In genomic region chr1:9721606-9722377, GRCh38 we compare ENCODE assay signal across 8 cellular contexts.
DNase-seq lines count a peak whose midpoint lies in the region; ATAC-seq and TF ChIP-seq lines count a peak whose summit lies in the region.

No MANE protein-coding gene starts in this region.

- no TSS peak for BruUV-seq in Caco-2 (replicated peaks; lab: Mats Ljungman, UMichigan)

- peak overlapping the region; percentile 73 for H2BK12ac ChIP-seq in neuronal stem cell (ENCODE audit: low read length)

- no peak overlapping the region for H3K4me3 Mint-ChIP-seq in Caco-2 (ENCODE audit: unreplicated experiment)
- no peak overlapping the region for H3K4me3 Mint-ChIP-seq in activated CD4-positive, alpha-beta memory T cell treated with anti-CD3 and anti-CD28 coated beads for 36 hours

- WGBS in neuronal stem cell (ENCODE audit: extremely low coverage in 2 of 2, insufficient read length in 2 of 2, insufficient replicate concordance in 1 of 2), 2 donors = no CpG with 5 or more reads among the region's 29 CpGs

- peak overlapping the region; percentile 97 for H4K91ac ChIP-seq in neuronal stem cell (ENCODE audit: low read depth, low read length, poor library complexity)

- peak overlapping the region; percentile 95 for H2AK5ac ChIP-seq in neuronal stem cell (ENCODE audit: low read depth, low read length)

- peak overlapping the region; percentile 84 for H3K18ac ChIP-seq in neuronal stem cell (ENCODE audit: low read length)

- no peaks in the 10 kb centered on the region for H3K4me1 ChIP-seq in Caco-2
- peaks cover 5% of the 10 kb centered on the region in 2 donors for H3K4me1 ChIP-seq in neuronal stem cell (ENCODE audit: control insufficient read depth in 2 of 2, insufficient read depth in 1 of 2, low read depth in 1 of 2, low read length in 2 of 2)

- peak overlapping the region; percentile 100 for H3K27ac ChIP-seq in KOPT-K1 (ENCODE audit: low read depth, low read length, poor library complexity, severe bottlenecking)
- no peak overlapping the region for H3K27ac ChIP-seq in neuronal stem cell (replicated peaks; ENCODE audit: low read length)

- H3K27ac Mint-ChIP-seq in Caco-2 (ENCODE audit: unreplicated experiment) = no peak overlapping the region
- peak overlapping the region; percentile 60 for H3K27ac Mint-ChIP-seq in activated CD4-positive, alpha-beta memory T cell treated with anti-CD3 and anti-CD28 coated beads for 36 hours

- H3K9me3 ChIP-seq in Caco-2 = peaks cover 6% of the 10 kb centered on the region
- peaks cover 15% of the 10 kb centered on the region for H3K9me3 ChIP-seq in KOPT-K1 (ENCODE audit: insufficient read depth, low read length, poor library complexity, severe bottlenecking)
- peaks cover 0 to 2% of the 10 kb centered on the region in 2 donors for H3K9me3 ChIP-seq in neuronal stem cell (replicated peaks in 1 of 2; ENCODE audit: control insufficient read depth in 2 of 2, insufficient read depth in 1 of 2, low read depth in 1 of 2, low read length in 2 of 2)

- no peak for ATAC-seq in GM19351 (IDR thresholded peaks at IDR 0.05; ENCODE audit: unreplicated experiment)

- peak overlapping the region; percentile 83 for H2AFZ ChIP-seq in neuronal stem cell (ENCODE audit: low read length)

- H3K4ac ChIP-seq in neuronal stem cell (ENCODE audit: low read length) = no peak overlapping the region

- peak; percentile 37 to 47 for TF ChIP-seq CTCF in Caco-2 (IDR thresholded peaks at IDR 0.05; ENCODE audit: insufficient read depth in 1 of 2, low read depth in 1 of 2, low read length in 1 of 2, severe bottlenecking in 1 of 2, unreplicated experiment in 1 of 2)

- POLR2A ChIA-PET in Caco-2 (lab: Charles Lee) = no interaction called here
- POLR2A ChIA-PET in activated CD4-positive, alpha-beta memory T cell treated with anti-CD3 and anti-CD28 coated beads for 36 hours (lab: Charles Lee) = no interaction called here

- H3K23ac ChIP-seq in neuronal stem cell (ENCODE audit: low read depth, low read length, poor library complexity) = peak overlapping the region; percentile 60

- H2BK120ac ChIP-seq in neuronal stem cell (ENCODE audit: low read depth, low read length) = peak overlapping the region; percentile 64

- peak in 1 of 2 experiments; percentile 54 for DNase-seq in Caco-2
- DNase-seq in activated CD4-positive, alpha-beta memory T cell treated with anti-CD3 and anti-CD28 coated beads for 36 hours = peak; percentile 81
- peak; percentile 75 for DNase-seq in effector CD4-positive, alpha-beta T cell
- DNase-seq in neuronal stem cell (ENCODE audit: low spot score) = peak; percentile 71
- DNase-seq in mucosa of gallbladder (ENCODE audit: low spot score) = no peak
- DNase-seq in NOMO-1 treated with dmso at 0.1 percent for 144 hours (lab: John Stamatoyannopoulos, UW; ENCODE audit: unreplicated experiment) = no peak

- no peak overlapping the region for H2BK5ac ChIP-seq in neuronal stem cell (ENCODE audit: low read length)

- H3K9ac ChIP-seq in neuronal stem cell (ENCODE audit: low read depth, low read length, poor library complexity) = no peak overlapping the region

- peaks cover 16% of the 10 kb centered on the region for H3K36me3 Mint-ChIP-seq in Caco-2 (ENCODE audit: insufficient read depth, unreplicated experiment)
- H3K36me3 Mint-ChIP-seq in activated CD4-positive, alpha-beta memory T cell treated with anti-CD3 and anti-CD28 coated beads for 36 hours = peaks cover 69% of the 10 kb centered on the region

- CTCF ChIA-PET in Caco-2 (lab: Charles Lee) = interaction anchor here (0.6 kb wide), 1 partner anchor 264 kb away, joined by 6 read pairs; no protein-coding TSS in a partner anchor
- CTCF ChIA-PET in activated CD4-positive, alpha-beta memory T cell treated with anti-CD3 and anti-CD28 coated beads for 36 hours (lab: Charles Lee) = interaction anchor here (0.7 to 7.8 kb wide), 23 partner anchors 8 to 773 kb away, joined by 3 to 74 read pairs (median 5); partner anchors contain the start of gene PIK3CD

- H3K14ac ChIP-seq in neuronal stem cell (ENCODE audit: low read length) = peak overlapping the region; percentile 1

- no peak overlapping the region for H3K4me2 ChIP-seq in neuronal stem cell (ENCODE audit: insufficient read depth, low read length, poor library complexity, severe bottlenecking)

- intact Hi-C loops in Caco-2 (cut with micrococcal nuclease; ENCODE audit: unreplicated experiment) = loop anchor here (10.0 kb wide), 1 partner anchor 143 kb away; no protein-coding TSS in a partner anchor
- intact Hi-C loops in activated CD4-positive, alpha-beta memory T cell treated with anti-CD3 and anti-CD28 coated beads for 36 hours (cut with micrococcal nuclease) = no loop called here

- H4K8ac ChIP-seq in neuronal stem cell (ENCODE audit: low read depth, low read length) = peak overlapping the region; percentile 95

- no peaks in the 10 kb centered on the region for H3K9me3 Mint-ChIP-seq in Caco-2 (ENCODE audit: unreplicated experiment)
- H3K9me3 Mint-ChIP-seq in activated CD4-positive, alpha-beta memory T cell treated with anti-CD3 and anti-CD28 coated beads for 36 hours = peaks cover 6% of the 10 kb centered on the region

- peak overlapping the region; percentile 93 for H2BK15ac ChIP-seq in neuronal stem cell (ENCODE audit: low read length)

- H3K4me3 ChIP-seq in Caco-2 (ENCODE audit: low read depth, low read length) = no peak overlapping the region
- no peak overlapping the region for H3K4me3 ChIP-seq in neuronal stem cell (ENCODE audit: low read length in 2 of 2)

- H3K27me3 ChIP-seq in Caco-2 (replicated peaks; ENCODE audit: control insufficient read depth, insufficient read depth, low read length) (no peaks in the 10 kb centered on the region), neuronal stem cell (ENCODE audit: control insufficient read depth in 3 of 3, insufficient read depth in 3 of 3, low read depth in 1 of 3, low read length in 3 of 3) (no peaks in the 10 kb centered on the region)

- H3K36me3 ChIP-seq in Caco-2 (ENCODE audit: control insufficient read depth, insufficient read depth, low read length) = no peaks in the 10 kb centered on the region
- H3K36me3 ChIP-seq in KOPT-K1 (ENCODE audit: insufficient read depth, low read length) = peaks cover 74% of the 10 kb centered on the region
- H3K36me3 ChIP-seq in neuronal stem cell (replicated peaks in 1 of 2; ENCODE audit: control insufficient read depth in 2 of 2, insufficient read depth in 2 of 2, low read length in 2 of 2) = no peaks in the 10 kb centered on the region

- H3K27me3 Mint-ChIP-seq in Caco-2 (ENCODE audit: insufficient read depth, unreplicated experiment) = no peaks in the 10 kb centered on the region
- H3K27me3 Mint-ChIP-seq in activated CD4-positive, alpha-beta memory T cell treated with anti-CD3 and anti-CD28 coated beads for 36 hours = no peaks in the 10 kb centered on the region

- no peaks in the 10 kb centered on the region for H3K79me1 ChIP-seq in neuronal stem cell (ENCODE audit: low read depth, low read length)

- no peaks in the 10 kb centered on the region for H3K4me1 Mint-ChIP-seq in Caco-2 (ENCODE audit: low read depth, unreplicated experiment)
- H3K4me1 Mint-ChIP-seq in activated CD4-positive, alpha-beta memory T cell treated with anti-CD3 and anti-CD28 coated beads for 36 hours (ENCODE audit: low read depth) = peaks cover 49% of the 10 kb centered on the region

Comparison
In these comparisons a context has a peak if more than half of its experiments do, and no peak if none do; other contexts are left out.
1. DNase-seq: peak in activated CD4-positive, alpha-beta memory T cell treated with anti-CD3 and anti-CD28 coated beads for 36 hours (single experiment), effector CD4-positive, alpha-beta T cell (single experiment) and neuronal stem cell (single experiment); none in mucosa of gallbladder (single experiment) and NOMO-1 treated with dmso at 0.1 percent for 144 hours (single experiment).